1 cellular context compared by ENCODE assay signal in genomic region chr3:53846851-53847155, GRCh38.
TF ChIP-seq lines count a peak whose summit lies in the region.

No MANE protein-coding gene starts in this region.

TF ChIP-seq in HCT116, 20 proteins besides CTCF, POLR2A, EP300 and RAD21 (continued from another document):
- TF ChIP-seq ZFX (IDR thresholded peaks at IDR 0.05): no peak
- TF ChIP-seq SRF (IDR thresholded peaks at IDR 0.05; ENCODE audit: low read depth): no peak
- TF ChIP-seq TCF7L2 (IDR thresholded peaks at IDR 0.05; ENCODE audit: borderline replicate concordance, extremely low read depth, insufficient read depth, insufficient read length): no peak
- no peak for TF ChIP-seq EGR1 (IDR thresholded peaks at IDR 0.05; ENCODE audit: low read depth)
- TF ChIP-seq ELF1 (IDR thresholded peaks at IDR 0.05; ENCODE audit: borderline replicate concordance, low read depth): no peak
- no peak for TF ChIP-seq MAX (IDR thresholded peaks at IDR 0.05)
